22 cellular contexts compared by ENCODE assay signal in genomic region chr15:92992712-92993111, GRCh38.
DNase-seq lines count a peak whose midpoint lies in the region; ATAC-seq and TF ChIP-seq lines count a peak whose summit lies in the region.
"Had no signal": no experiment of that assay in that cellular context is flagged by ENCODE, and none has a peak within 500 bp of the region (broad histone marks: within the 10 kb centered on the region; RNA-seq: fewer than 3 reads in every experiment).

No MANE protein-coding gene starts in this region.

- no peak for ATAC-seq in WTC11
- peak; percentile 73 to 84 for ATAC-seq in left cardiac atrium
- ATAC-seq in gastrocnemius medialis: peak; percentile 91 to 95
- no peak for ATAC-seq in GM21717 (IDR thresholded peaks at IDR 0.05; ENCODE audit: unreplicated experiment)
- ATAC-seq: activated naive CD4-positive, alpha-beta T cell treated with anti-CD3 and anti-CD28 coated beads, Interleukin-2, amount 50 U/mL, for 72 hours; esophagus mucosa; gastroesophageal sphincter had no signal

- H3K36me3 ChIP-seq in gastrocnemius medialis: peaks cover 0 to 81% of the 10 kb centered on the region in 2 donors

- POLR2A ChIA-PET in WTC11 (lab: Charles Lee): no interaction called here
- POLR2A ChIA-PET in RWPE1 (lab: Yijun Ruan, JAX; ENCODE audit: low non-redundant PET): no interaction called here

- H3K27me3 Mint-ChIP-seq in activated T-cell treated with anti-CD3 and anti-CD28 coated beads, Interleukin-2, amount 50 U/mL, for 24 hours: no peaks in the 10 kb centered on the region
- no peaks in the 10 kb centered on the region for H3K27me3 Mint-ChIP-seq in WTC11 (ENCODE audit: low read depth)

- CTCF ChIA-PET in WTC11 (lab: Charles Lee): no interaction called here
- CTCF ChIA-PET in RWPE1 (lab: Yijun Ruan, JAX): interaction anchor here (0.5 kb wide), 1 partner anchor 17 kb away, joined by 3 read pairs; no protein-coding TSS in a partner anchor

- TF ChIP-seq CTCF in WTC11 (IDR thresholded peaks at IDR 0.05) (no peak), gastrocnemius medialis (IDR thresholded peaks at IDR 0.05 in 4 of 5, conservative IDR thresholded peaks at IDR 0.05 in 1 of 5) (no peak), RWPE1 (conservative IDR thresholded peaks at IDR 0.05; ENCODE audit: low read depth) (no peak)

- intact Hi-C loops in left cardiac atrium (cut with DNase I): loop anchor here in 1 of 2 donors (10.0 kb wide), 1 partner anchor 58 kb away; no protein-coding TSS in a partner anchor
- intact Hi-C loops in gastrocnemius medialis (cut with DNase I; ENCODE audit: low total_unique reads): no loop called here

- H3K9me3 Mint-ChIP-seq in activated T-cell treated with anti-CD3 and anti-CD28 coated beads, Interleukin-2, amount 50 U/mL, for 24 hours: no peaks in the 10 kb centered on the region
- H3K9me3 Mint-ChIP-seq in WTC11: no peaks in the 10 kb centered on the region
- H3K9me3 Mint-ChIP-seq: activated naive CD4-positive, alpha-beta T cell treated with anti-CD3 and anti-CD28 coated beads, Interleukin-2, amount 50 U/mL, for 72 hours; HFFc6 had no signal

- in situ Hi-C loops in gastrocnemius medialis (cut with MboI; ENCODE audit: low sequenced_read_pairs in 4 of 4): no loop called here

- TF ChIP-seq POLR2A in gastrocnemius medialis (IDR thresholded peaks at IDR 0.05): no peak

- no peak overlapping the region for H3K4me3 Mint-ChIP-seq in activated T-cell treated with anti-CD3 and anti-CD28 coated beads, Interleukin-2, amount 50 U/mL, for 24 hours
- H3K4me3 Mint-ChIP-seq in WTC11: no peak overlapping the region
- H3K4me3 Mint-ChIP-seq: HFFc6 had no signal

- peak overlapping the region; percentile 80 for H3K27ac Mint-ChIP-seq in activated T-cell treated with anti-CD3 and anti-CD28 coated beads, Interleukin-2, amount 50 U/mL, for 24 hours
- H3K27ac Mint-ChIP-seq in WTC11: peak overlapping the region; percentile 34; the same call in 1 of the 2 replicates
- H3K27ac Mint-ChIP-seq: HFFc6 had no signal

- peaks cover 27 to 36% of the 10 kb centered on the region in 2 donors for H3K4me1 ChIP-seq in gastrocnemius medialis
- H3K4me1 ChIP-seq: transverse colon had no signal

- DNase-seq in activated T-cell treated with anti-CD3 and anti-CD28 coated beads, Interleukin-2, amount 50 U/mL, for 24 hours: no peak
- no peak for DNase-seq in activated T-cell treated with anti-CD3 and anti-CD28 coated beads for 4 hours
- DNase-seq in WTC11 (ENCODE audit: low spot score): no peak
- no peak for DNase-seq in left cardiac atrium
- peak; percentile 48 to 82 for DNase-seq in gastrocnemius medialis
- no peak for DNase-seq in RWPE1 (ENCODE audit: low spot score)
- no peak for DNase-seq in HuH-7 (ENCODE audit: low spot score)
- DNase-seq: activated CD4-positive, alpha-beta T cell treated with anti-CD3 and anti-CD28 coated beads for 48 hours; effector CD4-positive, alpha-beta T cell; GM23248; HFFc6; Kasumi-1; kidney; NCI-H1092; NCI-H2029; OCI-M1; stimulated activated CD4-positive, alpha-beta T cell treated with anti-CD3 and anti-CD28 coated beads, Interleukin-4, amount 100 ng/mL, for 24 hours; transverse colon had no signal

- peaks cover 92% of the 10 kb centered on the region for H3K36me3 Mint-ChIP-seq in activated T-cell treated with anti-CD3 and anti-CD28 coated beads, Interleukin-2, amount 50 U/mL, for 24 hours (ENCODE audit: low read depth)
- H3K36me3 Mint-ChIP-seq in WTC11: peaks cover 81% of the 10 kb centered on the region

- no peak overlapping the region for H3K4me3 ChIP-seq in gastrocnemius medialis
- H3K4me3 ChIP-seq: gastroesophageal sphincter, GM23248, transverse colon had no signal

- no peaks in the 10 kb centered on the region for H3K9me3 ChIP-seq in gastrocnemius medialis
- H3K9me3 ChIP-seq: gastroesophageal sphincter, transverse colon had no signal

- H3K27ac ChIP-seq in gastrocnemius medialis (peak overlapping the region; percentile 74 to 92 (median 84)), RWPE1 (no peak overlapping the region)
- H3K27ac ChIP-seq: gastroesophageal sphincter, GM23248, transverse colon had no signal

- no peaks in the 10 kb centered on the region for H3K27me3 ChIP-seq in gastrocnemius medialis
- H3K27me3 ChIP-seq: gastroesophageal sphincter, transverse colon had no signal

- H3K4me1 Mint-ChIP-seq in activated T-cell treated with anti-CD3 and anti-CD28 coated beads, Interleukin-2, amount 50 U/mL, for 24 hours (ENCODE audit: low read depth): peaks cover 13% of the 10 kb centered on the region
- H3K4me1 Mint-ChIP-seq in WTC11: no peaks in the 10 kb centered on the region

TF ChIP-seq in WTC11, 78 proteins besides CTCF, POLR2A, EP300 and RAD21:
- TF ChIP-seq ZBTB21 (CRISPR knock-in tag; IDR thresholded peaks at IDR 0.05; ENCODE audit: borderline replicate concordance): no peak

Comparison
In these comparisons a context has a peak if more than half of its experiments do, and no peak if none do; other contexts are left out.
1. DNase-seq: peak in gastrocnemius medialis (2 of 2); none in activated T-cell treated with anti-CD3 and anti-CD28 coated beads, Interleukin-2, amount 50 U/mL, for 24 hours (single experiment), activated T-cell treated with anti-CD3 and anti-CD28 coated beads for 4 hours (single experiment), WTC11 (single experiment), left cardiac atrium (single experiment), RWPE1 (single experiment) and HuH-7 (single experiment).
2. ATAC-seq: peak in left cardiac atrium (2 of 2) and gastrocnemius medialis (2 of 2); none in WTC11 (single experiment) and GM21717 (single experiment).